In genomic region chr18:3297025-3297984, GRCh38 we compare ENCODE assay signal across 1 cellular context.
TF ChIP-seq lines count a peak whose summit lies in the region.

No MANE protein-coding gene starts in this region.

TF ChIP-seq in K562, 482 proteins besides CTCF, POLR2A, EP300 and RAD21 (continued from another document and continues in another):
- TF ChIP-seq ZNF407 (IDR thresholded peaks at IDR 0.05; ENCODE audit: low read depth) (no peak), SFPQ (IDR thresholded peaks at IDR 0.05; ENCODE audit: low read depth, low read length) (no peak), EP400 (IDR thresholded peaks at IDR 0.05) (peak; percentile 75), MEF2D (tag; conservative IDR thresholded peaks at IDR 0.05; ENCODE audit: low read depth) (0 out of 2 replicates have a peak, but pooled peaks have one; percentile 42), ZNF239 (CRISPR knock-in tag; IDR thresholded peaks at IDR 0.05) (no peak), EZH2 (IDR thresholded peaks at IDR 0.05; ENCODE audit: borderline replicate concordance, low read depth, low read length) (no peak), CTBP1 (IDR thresholded peaks at IDR 0.05; ENCODE audit: borderline replicate concordance) (peak; percentile 91; the same call in 1 of the 2 replicates), ZFP36 (IDR thresholded peaks at IDR 0.05; ENCODE audit: low read depth, low read length, partially characterized antibody) (peak; percentile 67), POLR3G (IDR thresholded peaks at IDR 0.05; ENCODE audit: extremely low read depth, insufficient read length, insufficient replicate concordance) (no peak), BRD9 (IDR thresholded peaks at IDR 0.05; ENCODE audit: low read depth, partially characterized antibody) (no peak), MLLT1 (IDR thresholded peaks at IDR 0.05) (no peak), ZZZ3 (IDR thresholded peaks at IDR 0.05) (no peak), PTRF (tag; IDR thresholded peaks at IDR 0.05) (no peak), KLF10 (CRISPR knock-in tag; IDR thresholded peaks at IDR 0.05) (no peak), ATF7 (IDR thresholded peaks at IDR 0.05) (peak; percentile 74; the same call in 1 of the 2 replicates), ZBED1 (IDR thresholded peaks at IDR 0.05) (0 out of 2 replicates have a peak, but pooled peaks have one; percentile 37), ZNF717 (CRISPR knock-in tag; IDR thresholded peaks at IDR 0.05) (no peak), CEBPB (tag; IDR thresholded peaks at IDR 0.05) (peak; percentile 69), MAFK (IDR thresholded peaks at IDR 0.05; ENCODE audit: low read length) (peak; percentile 61), RFX7 (CRISPR knock-in tag; IDR thresholded peaks at IDR 0.05) (no peak), MCM3 (IDR thresholded peaks at IDR 0.05) (no peak), ESRRB (CRISPR knock-in tag; IDR thresholded peaks at IDR 0.05; ENCODE audit: borderline replicate concordance) (no peak), TOE1 (IDR thresholded peaks at IDR 0.05; ENCODE audit: borderline replicate concordance) (peak; percentile 68; the same call in 1 of the 2 replicates), TOE1 (CRISPR knock-in tag; IDR thresholded peaks at IDR 0.05; ENCODE audit: borderline replicate concordance, low read depth) (peak; percentile 74; the same call in 1 of the 2 replicates), ZFP30 (CRISPR knock-in tag; IDR thresholded peaks at IDR 0.05; ENCODE audit: borderline replicate concordance) (no peak), BCL6 (CRISPR knock-in tag; IDR thresholded peaks at IDR 0.05) (no peak), RBM39 (optimal IDR thresholded peaks at IDR 0.05; ENCODE audit: low read depth, low read length) (no peak), ZNF695 (CRISPR knock-in tag; IDR thresholded peaks at IDR 0.05) (no peak), E2F5 (CRISPR knock-in tag; IDR thresholded peaks at IDR 0.05) (peak; percentile 41; the same call in 1 of the 2 replicates), DPF2 (IDR thresholded peaks at IDR 0.05) (peak; percentile 55; the same call in 1 of the 2 replicates), PCBP2 (IDR thresholded peaks at IDR 0.05; ENCODE audit: low read depth, low read length, poor library complexity, severe bottlenecking) (no peak), POLR2AphosphoS5 (IDR thresholded peaks at IDR 0.05; ENCODE audit: control insufficient read depth, insufficient read depth, low read depth, low read length) (peak; percentile 67; the same call in 1 of the 2 replicates), PATZ1 (CRISPR knock-in tag; IDR thresholded peaks at IDR 0.05; ENCODE audit: borderline replicate concordance) (no peak)
- TF ChIP-seq, protein P1, sequence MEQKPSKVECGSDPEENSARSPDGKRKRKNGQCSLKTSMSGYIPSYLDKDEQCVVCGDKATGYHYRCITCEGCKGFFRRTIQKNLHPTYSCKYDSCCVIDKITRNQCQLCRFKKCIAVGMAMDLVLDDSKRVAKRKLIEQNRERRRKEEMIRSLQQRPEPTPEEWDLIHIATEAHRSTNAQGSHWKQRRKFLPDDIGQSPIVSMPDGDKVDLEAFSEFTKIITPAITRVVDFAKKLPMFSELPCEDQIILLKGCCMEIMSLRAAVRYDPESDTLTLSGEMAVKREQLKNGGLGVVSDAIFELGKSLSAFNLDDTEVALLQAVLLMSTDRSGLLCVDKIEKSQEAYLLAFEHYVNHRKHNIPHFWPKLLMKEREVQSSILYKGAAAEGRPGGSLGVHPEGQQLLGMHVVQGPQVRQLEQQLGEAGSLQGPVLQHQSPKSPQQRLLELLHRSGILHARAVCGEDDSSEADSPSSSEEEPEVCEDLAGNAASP (IDR thresholded peaks at IDR 0.05) = no peak
- TF ChIP-seq, protein P2, sequence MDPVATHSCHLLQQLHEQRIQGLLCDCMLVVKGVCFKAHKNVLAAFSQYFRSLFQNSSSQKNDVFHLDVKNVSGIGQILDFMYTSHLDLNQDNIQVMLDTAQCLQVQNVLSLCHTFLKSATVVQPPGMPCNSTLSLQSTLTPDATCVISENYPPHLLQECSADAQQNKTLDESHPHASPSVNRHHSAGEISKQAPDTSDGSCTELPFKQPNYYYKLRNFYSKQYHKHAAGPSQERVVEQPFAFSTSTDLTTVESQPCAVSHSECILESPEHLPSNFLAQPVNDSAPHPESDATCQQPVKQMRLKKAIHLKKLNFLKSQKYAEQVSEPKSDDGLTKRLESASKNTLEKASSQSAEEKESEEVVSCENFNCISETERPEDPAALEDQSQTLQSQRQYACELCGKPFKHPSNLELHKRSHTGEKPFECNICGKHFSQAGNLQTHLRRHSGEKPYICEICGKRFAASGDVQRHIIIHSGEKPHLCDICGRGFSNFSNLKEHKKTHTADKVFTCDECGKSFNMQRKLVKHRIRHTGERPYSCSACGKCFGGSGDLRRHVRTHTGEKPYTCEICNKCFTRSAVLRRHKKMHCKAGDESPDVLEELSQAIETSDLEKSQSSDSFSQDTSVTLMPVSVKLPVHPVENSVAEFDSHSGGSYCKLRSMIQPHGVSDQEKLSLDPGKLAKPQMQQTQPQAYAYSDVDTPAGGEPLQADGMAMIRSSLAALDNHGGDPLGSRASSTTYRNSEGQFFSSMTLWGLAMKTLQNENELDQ (CRISPR knock-in tag; IDR thresholded peaks at IDR 0.05; ENCODE audit: borderline replicate concordance) = no peak
- TF ChIP-seq, protein P3, sequence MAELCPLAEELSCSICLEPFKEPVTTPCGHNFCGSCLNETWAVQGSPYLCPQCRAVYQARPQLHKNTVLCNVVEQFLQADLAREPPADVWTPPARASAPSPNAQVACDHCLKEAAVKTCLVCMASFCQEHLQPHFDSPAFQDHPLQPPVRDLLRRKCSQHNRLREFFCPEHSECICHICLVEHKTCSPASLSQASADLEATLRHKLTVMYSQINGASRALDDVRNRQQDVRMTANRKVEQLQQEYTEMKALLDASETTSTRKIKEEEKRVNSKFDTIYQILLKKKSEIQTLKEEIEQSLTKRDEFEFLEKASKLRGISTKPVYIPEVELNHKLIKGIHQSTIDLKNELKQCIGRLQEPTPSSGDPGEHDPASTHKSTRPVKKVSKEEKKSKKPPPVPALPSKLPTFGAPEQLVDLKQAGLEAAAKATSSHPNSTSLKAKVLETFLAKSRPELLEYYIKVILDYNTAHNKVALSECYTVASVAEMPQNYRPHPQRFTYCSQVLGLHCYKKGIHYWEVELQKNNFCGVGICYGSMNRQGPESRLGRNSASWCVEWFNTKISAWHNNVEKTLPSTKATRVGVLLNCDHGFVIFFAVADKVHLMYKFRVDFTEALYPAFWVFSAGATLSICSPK (IDR thresholded peaks at IDR 0.05; ENCODE audit: borderline replicate concordance) = no peak
- TF ChIP-seq, protein P4, sequence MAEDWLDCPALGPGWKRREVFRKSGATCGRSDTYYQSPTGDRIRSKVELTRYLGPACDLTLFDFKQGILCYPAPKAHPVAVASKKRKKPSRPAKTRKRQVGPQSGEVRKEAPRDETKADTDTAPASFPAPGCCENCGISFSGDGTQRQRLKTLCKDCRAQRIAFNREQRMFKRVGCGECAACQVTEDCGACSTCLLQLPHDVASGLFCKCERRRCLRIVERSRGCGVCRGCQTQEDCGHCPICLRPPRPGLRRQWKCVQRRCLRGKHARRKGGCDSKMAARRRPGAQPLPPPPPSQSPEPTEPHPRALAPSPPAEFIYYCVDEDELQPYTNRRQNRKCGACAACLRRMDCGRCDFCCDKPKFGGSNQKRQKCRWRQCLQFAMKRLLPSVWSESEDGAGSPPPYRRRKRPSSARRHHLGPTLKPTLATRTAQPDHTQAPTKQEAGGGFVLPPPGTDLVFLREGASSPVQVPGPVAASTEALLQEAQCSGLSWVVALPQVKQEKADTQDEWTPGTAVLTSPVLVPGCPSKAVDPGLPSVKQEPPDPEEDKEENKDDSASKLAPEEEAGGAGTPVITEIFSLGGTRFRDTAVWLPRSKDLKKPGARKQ (CRISPR knock-in tag; IDR thresholded peaks at IDR 0.05) = no peak
